In the genomic region with DNA sequence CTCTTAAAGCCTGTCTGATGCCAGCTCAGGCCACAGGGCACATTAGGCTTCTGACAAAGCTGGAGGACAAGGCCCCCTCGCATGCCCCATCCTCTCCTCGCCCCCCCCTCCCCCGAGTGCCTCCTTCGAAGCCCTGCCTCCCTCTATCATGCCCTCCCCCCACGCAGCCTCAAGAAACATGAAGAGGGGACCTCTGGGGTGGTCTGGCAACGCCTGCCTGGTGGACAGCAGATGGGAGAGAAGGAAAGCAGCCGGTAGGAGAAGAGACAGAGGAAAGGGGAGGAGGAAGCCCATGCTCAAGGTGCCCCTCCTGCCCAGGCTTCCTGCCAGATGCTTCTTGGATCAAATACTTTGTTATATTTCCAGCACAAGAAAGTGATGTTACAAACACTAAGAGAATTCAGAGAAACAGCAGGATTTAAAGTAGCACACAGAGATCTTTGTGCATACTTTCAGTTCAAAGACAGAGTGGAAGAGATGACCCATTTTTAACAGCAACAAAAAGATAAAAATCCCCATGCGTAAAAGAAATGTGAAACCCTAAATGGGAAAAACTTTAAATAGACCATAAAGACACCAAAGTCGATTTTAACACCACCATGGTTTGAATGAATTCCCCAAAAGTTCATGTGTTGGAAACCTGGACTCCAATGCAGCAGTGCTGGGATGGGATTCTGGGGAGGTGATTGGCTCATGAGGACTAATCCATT, we compare ENCODE assay signal across 19 cellular contexts. TPM values are rescaled to one million over a fixed set of nuclear protein-coding genes. Genes with fewer than 3 reads are reported as not detected.
DNase-seq lines count a peak whose midpoint lies in the region; ATAC-seq and TF ChIP-seq lines count a peak whose summit lies in the region.
"Had no signal": no experiment of that assay in that cellular context is flagged by ENCODE, and none has a peak within 500 bp of the region (broad histone marks: within the 10 kb centered on the region; RNA-seq: fewer than 3 reads in every experiment).

No MANE protein-coding gene starts in this region.

- peak; percentile 33 for DNase-seq in DMS 273 (lab: John Stamatoyannopoulos, UW; ENCODE audit: unreplicated experiment)
- no peak for DNase-seq in DMS 273 treated with DMSO at 0.1 percent for 48 hours (lab: John Stamatoyannopoulos, UW)
- peak; percentile 38 for DNase-seq in endodermal cell
- peak; percentile 25 for DNase-seq in lower lobe of right lung
- DNase-seq in transverse colon: no peak
- no peak for DNase-seq in stimulated activated CD4-positive, alpha-beta T cell treated with anti-CD3 and anti-CD28 coated beads, Interleukin-2, amount 100 ng/mL, for 48 hours
- DNase-seq: amniotic stem cell, foreskin keratinocyte, NCI-H1092, NCI-H2171 treated with DMSO at 0.1 percent for 48 hours, SHP77 treated with DMSO at 0.1 percent for 48 hours had no signal

- 86% methylated on average over 7 of the region's 9 CpGs; no CpG with 5 or more reads in 1 of the 2 experiments for WGBS in endodermal cell (ENCODE audit: insufficient coverage in 1 of 2, insufficient read length in 1 of 2), 2 experiments
- WGBS in transverse colon (ENCODE audit: low coverage in 1 of 2), 2 donors: 47 to 80% methylated on average over 1 to 9 of the region's 9 CpGs

- TF ChIP-seq CTCF in endodermal cell (conservative IDR thresholded peaks at IDR 0.05): no peak
- no peak for TF ChIP-seq CTCF in lower lobe of right lung (IDR thresholded peaks at IDR 0.05)
- TF ChIP-seq CTCF in transverse colon (IDR thresholded peaks at IDR 0.05): no peak

- H3K9me3 ChIP-seq in endodermal cell (ENCODE audit: control insufficient read depth, low read length) (peaks cover 26% of the 10 kb centered on the region), lower lobe of right lung (no peaks in the 10 kb centered on the region), transverse colon (no peaks in the 10 kb centered on the region)
- H3K9me3 ChIP-seq: psoas muscle, thoracic aorta had no signal

- no peak overlapping the region for H3K27ac Mint-ChIP-seq in endodermal cell
- H3K27ac Mint-ChIP-seq: activated T-helper 1 cell treated with anti-CD3 and anti-CD28 coated beads, Interleukin-12 subunit alpha, Interleukin-12 subunit beta, Interleukin-2, Interleukin-4 antibody, amounts not matched to agents 30 ng/mL and 10 ng/mL and 1 ng/mL, durations not matched to agents 14 hours and 24 hours and 36 hours; dendritic cell treated with granulocyte-macrophage colony-stimulating factor and Interleukin-4, amounts not matched to agents 40 ng/mL and 50 ng/mL, for 4 days; IgD-negative memory B cell had no signal

- no peak overlapping the region for H3K4me3 Mint-ChIP-seq in endodermal cell
- H3K4me3 Mint-ChIP-seq: activated T-helper 1 cell treated with anti-CD3 and anti-CD28 coated beads, Interleukin-12 subunit alpha, Interleukin-12 subunit beta, Interleukin-2, Interleukin-4 antibody, amounts not matched to agents 30 ng/mL and 10 ng/mL and 1 ng/mL, durations not matched to agents 14 hours and 24 hours and 36 hours; dendritic cell treated with granulocyte-macrophage colony-stimulating factor and Interleukin-4, amounts not matched to agents 40 ng/mL and 50 ng/mL, for 4 days; IgD-negative memory B cell had no signal

- H3K36me3 Mint-ChIP-seq in endodermal cell (ENCODE audit: low read depth): peaks cover 44% of the 10 kb centered on the region

- H3K27me3 ChIP-seq in endodermal cell (ENCODE audit: control insufficient read depth, insufficient read depth, low read length, poor library complexity, severe bottlenecking): no peaks in the 10 kb centered on the region
- H3K27me3 ChIP-seq in lower lobe of right lung (ENCODE audit: low read depth): no peaks in the 10 kb centered on the region
- no peaks in the 10 kb centered on the region for H3K27me3 ChIP-seq in transverse colon
- H3K27me3 ChIP-seq: foreskin keratinocyte had no signal

- no peak for ATAC-seq in lower lobe of right lung
- no peak for ATAC-seq in GM21360 (IDR thresholded peaks at IDR 0.05; ENCODE audit: unreplicated experiment)
- no peak for ATAC-seq in GM19452 (IDR thresholded peaks at IDR 0.05; ENCODE audit: unreplicated experiment)
- ATAC-seq: foreskin keratinocyte, psoas muscle had no signal

- H3K9me3 Mint-ChIP-seq in endodermal cell: peaks cover 13% of the 10 kb centered on the region
- H3K9me3 Mint-ChIP-seq: IgD-negative memory B cell had no signal

- TF ChIP-seq POLR2A in transverse colon (IDR thresholded peaks at IDR 0.05): no peak

- no peak for TF ChIP-seq EP300 in transverse colon (IDR thresholded peaks at IDR 0.05; ENCODE audit: low read depth)

- H3K27me3 Mint-ChIP-seq in endodermal cell (ENCODE audit: insufficient read depth): peaks cover 1% of the 10 kb centered on the region
- H3K27me3 Mint-ChIP-seq: dendritic cell treated with granulocyte-macrophage colony-stimulating factor and Interleukin-4, amounts not matched to agents 40 ng/mL and 50 ng/mL, for 4 days; IgD-negative memory B cell had no signal

- H3K9ac ChIP-seq in endodermal cell (ENCODE audit: extremely low read depth, low read length, poor library complexity, severe bottlenecking): no peak overlapping the region

- H3K4me1 ChIP-seq in endodermal cell (ENCODE audit: control insufficient read depth, insufficient read depth, low read length) (no peaks in the 10 kb centered on the region), lower lobe of right lung (peaks cover 4% of the 10 kb centered on the region), transverse colon (peaks cover 0 to 7% (median 5%) of the 10 kb centered on the region in 4 donors)
- H3K4me1 ChIP-seq: foreskin keratinocyte, psoas muscle had no signal

- in situ Hi-C loops in transverse colon (cut with MboI; ENCODE audit: low pct_ligation_motif_present in 1 of 4, low pct_unique_long_range_greater_than_20kb in 1 of 4, low sequenced_read_pairs in 3 of 4): no loop called here

- intact Hi-C loops in lower lobe of right lung (cut with DNase I) (no loop called here), transverse colon (cut with DNase I; ENCODE audit: low total_unique reads) (no loop called here)

- H3K27ac ChIP-seq in endodermal cell (ENCODE audit: low read depth, low read length) (no peak overlapping the region), lower lobe of right lung (no peak overlapping the region), transverse colon (peak overlapping the region in 3 of 4 donors; percentile 5 to 51 (median 13))
- H3K27ac ChIP-seq: 22Rv1, foreskin keratinocyte, psoas muscle, thoracic aorta had no signal

- H3K4me3 ChIP-seq in endodermal cell (ENCODE audit: low read length): no peak overlapping the region
- H3K4me3 ChIP-seq in lower lobe of right lung: no peak overlapping the region
- H3K4me3 ChIP-seq in transverse colon: no peak overlapping the region
- H3K4me3 ChIP-seq: psoas muscle, thoracic aorta had no signal

- H3K36me3 ChIP-seq in endodermal cell (ENCODE audit: control insufficient read depth, insufficient read depth, low read length) (peaks cover 15% of the 10 kb centered on the region), lower lobe of right lung (peaks cover 21% of the 10 kb centered on the region), transverse colon (peaks cover 0 to 5% (median 0%) of the 10 kb centered on the region in 4 donors)

- no peaks in the 10 kb centered on the region for H3K4me1 Mint-ChIP-seq in endodermal cell
- H3K4me1 Mint-ChIP-seq: IgD-negative memory B cell had no signal

RNA-seq across cellular contexts. Expression of a gene that starts 19.0 kb away (rescaled TPM):
- total RNA-seq in endodermal cell: 10 to 100 TPM; 23.4 to 24.5 TPM
- polyA plus RNA-seq in endodermal cell (2013, experiment 1 of 2): 14.1 TPM
- 13.7 TPM for polyA plus RNA-seq in endodermal cell (2013, experiment 2 of 2)
- 44.2 TPM for total RNA-seq in lower lobe of right lung
- 10 to 100 TPM; 21.0 to 84.2 (median 24.4) TPM for total RNA-seq in transverse colon
- total RNA-seq: activated T-helper 1 cell treated with anti-CD3 and anti-CD28 coated beads, Interleukin-12 subunit alpha, Interleukin-12 subunit beta, Interleukin-2, Interleukin-4 antibody, amounts not matched to agents 30 ng/mL and 10 ng/mL and 1 ng/mL, durations not matched to agents 14 hours and 24 hours and 36 hours had no signal

RNA-seq across cellular contexts. Expression of a gene that starts 59.4 kb away (rescaled TPM):
- total RNA-seq in endodermal cell (10 to 100 TPM; 54.6 to 66.1 TPM), lower lobe of right lung (39.8 TPM), transverse colon (100 to 1,000 TPM in 1 of 4 donors, 10 to 100 TPM in 3; 65.1 to 142 (median 82.8) TPM)
- 40.7 TPM for polyA plus RNA-seq in endodermal cell (2013, experiment 1 of 2)
- 36.6 TPM for polyA plus RNA-seq in endodermal cell (2013, experiment 2 of 2)

RNA-seq across cellular contexts. Expression of a gene that starts 59.9 kb away (rescaled TPM):
- total RNA-seq in endodermal cell (100 to 1,000 TPM; 126 to 166 TPM), lower lobe of right lung (62.7 TPM), transverse colon (100 to 1,000 TPM in 3 of 4 donors, 10 to 100 TPM in 1; 62.9 to 400 (median 137) TPM)
- polyA plus RNA-seq in endodermal cell (2013, experiment 1 of 2): 113 TPM
- polyA plus RNA-seq in endodermal cell (2013, experiment 2 of 2): 98.7 TPM

Comparison
In these comparisons a context has a peak if more than half of its experiments do, and no peak if none do; other contexts are left out.
1. DNase-seq: peak in DMS 273 (single experiment), endodermal cell (single experiment) and lower lobe of right lung (single experiment); none in DMS 273 treated with DMSO at 0.1 percent for 48 hours (single experiment), transverse colon (single experiment) and stimulated activated CD4-positive, alpha-beta T cell treated with anti-CD3 and anti-CD28 coated beads, Interleukin-2, amount 100 ng/mL, for 48 hours (0 of 2).
2. H3K27ac ChIP-seq: peak in transverse colon (3 of 4); none in endodermal cell (single experiment) and lower lobe of right lung (single experiment).